In the genomic region with DNA sequence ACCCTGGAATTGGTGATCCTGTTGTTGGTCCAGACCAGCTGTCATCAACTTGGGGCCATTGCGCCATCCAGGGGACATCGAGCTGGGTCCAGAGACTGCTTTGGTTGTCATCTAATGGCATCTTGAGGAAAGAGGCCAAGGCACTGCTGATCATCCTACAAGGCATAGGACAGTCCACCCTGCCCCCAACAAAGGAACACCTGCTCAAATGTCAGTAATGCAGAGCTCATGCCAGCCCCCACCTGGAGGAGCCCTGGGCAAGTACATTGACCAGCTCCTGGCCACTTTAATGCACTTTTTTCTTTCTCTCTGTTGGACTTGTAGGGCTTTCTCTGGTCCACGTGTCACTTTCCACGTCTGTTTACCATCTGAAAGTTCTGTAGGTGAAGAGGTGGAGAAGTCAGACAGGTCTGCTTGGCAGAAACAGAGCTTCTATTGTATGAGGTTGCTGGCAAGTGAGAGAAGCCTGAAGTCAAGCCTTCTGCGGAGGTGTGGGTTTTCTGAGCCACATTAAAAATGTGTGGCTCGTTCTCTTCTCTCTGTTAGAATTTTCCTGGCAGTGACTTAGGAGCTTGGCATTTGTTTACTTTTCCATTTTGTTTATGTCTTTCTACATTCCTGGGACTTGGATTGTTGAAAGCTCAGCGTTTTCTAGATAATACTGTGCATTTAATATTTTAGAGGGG, we compare ENCODE assay signal across 12 cellular contexts.
DNase-seq lines count a peak whose midpoint lies in the region; ATAC-seq and TF ChIP-seq lines count a peak whose summit lies in the region.
"Had no signal": no experiment of that assay in that cellular context is flagged by ENCODE, and none has a peak within 500 bp of the region (broad histone marks: within the 10 kb centered on the region; RNA-seq: fewer than 3 reads in every experiment).

No MANE protein-coding gene starts in this region.

- H3K4me1 Mint-ChIP-seq in activated naive CD8-positive, alpha-beta T cell treated with anti-CD3 and anti-CD28 coated beads, Interleukin-2, amount 50 U/mL, for 24 hours = no peaks in the 10 kb centered on the region
- H3K4me1 Mint-ChIP-seq in effector memory CD8-positive, alpha-beta T cell (ENCODE audit: low read depth in 2 of 2) = no peaks in the 10 kb centered on the region

- TF ChIP-seq CTCF in fibroblast of villous mesenchyme (IDR thresholded peaks at IDR 0.05; ENCODE audit: insufficient read depth, low read depth, low read length) (no peak), prostate gland (IDR thresholded peaks at IDR 0.05) (no peak)

- peak; percentile 79 for DNase-seq in EH (ENCODE audit: low read depth)
- DNase-seq in SK-MEL-5 (ENCODE audit: low read depth, low spot score) = peak; percentile 70
- peak; percentile 86 for DNase-seq in fibroblast of villous mesenchyme (ENCODE audit: low read depth)
- DNase-seq in prostate gland (ENCODE audit: low spot score) = peak; percentile 77
- no peak for DNase-seq in activated naive CD8-positive, alpha-beta T cell treated with anti-CD3 and anti-CD28 coated beads, Interleukin-2, amount 50 U/mL, for 24 hours
- DNase-seq in effector memory CD8-positive, alpha-beta T cell = no peak
- DNase-seq in NCI-H345 treated with DMSO at 0.1 percent for 48 hours (lab: John Stamatoyannopoulos, UW; ENCODE audit: unreplicated experiment) = no peak
- DNase-seq: activated CD4-positive, alpha-beta T cell treated with anti-CD3 and anti-CD28 coated beads for 4 hours; DMS53; ovary had no signal

- no peaks in the 10 kb centered on the region for H3K9me3 ChIP-seq in prostate gland
- H3K9me3 ChIP-seq: ovary had no signal

- H3K27me3 ChIP-seq in prostate gland (replicated peaks; ENCODE audit: insufficient read depth) = no peaks in the 10 kb centered on the region
- H3K27me3 ChIP-seq: ovary had no signal

- no peak for ATAC-seq in HG03025 (IDR thresholded peaks at IDR 0.05; ENCODE audit: low FRiP score, unreplicated experiment)
- ATAC-seq in activated naive CD8-positive, alpha-beta T cell treated with anti-CD3 and anti-CD28 coated beads, Interleukin-2, amount 50 U/mL, for 24 hours = no peak
- no peak for ATAC-seq in effector memory CD8-positive, alpha-beta T cell (replicated peaks)
- ATAC-seq: K562 had no signal

- H3K36me3 ChIP-seq in prostate gland = no peaks in the 10 kb centered on the region
- H3K36me3 ChIP-seq: ovary had no signal

- H3K27ac ChIP-seq in prostate gland = peak overlapping the region; percentile 66 to 76
- H3K27ac ChIP-seq: ovary had no signal

- 27% methylated on average over 7 of the region's 7 CpGs for WGBS in prostate gland

- H3K4me3 Mint-ChIP-seq in activated naive CD8-positive, alpha-beta T cell treated with anti-CD3 and anti-CD28 coated beads, Interleukin-2, amount 50 U/mL, for 24 hours = no peak overlapping the region
- no peak overlapping the region for H3K4me3 Mint-ChIP-seq in effector memory CD8-positive, alpha-beta T cell

- H3K9me3 Mint-ChIP-seq in activated naive CD8-positive, alpha-beta T cell treated with anti-CD3 and anti-CD28 coated beads, Interleukin-2, amount 50 U/mL, for 24 hours = no peaks in the 10 kb centered on the region
- H3K9me3 Mint-ChIP-seq in effector memory CD8-positive, alpha-beta T cell = no peaks in the 10 kb centered on the region

- no peaks in the 10 kb centered on the region for H3K27me3 Mint-ChIP-seq in activated naive CD8-positive, alpha-beta T cell treated with anti-CD3 and anti-CD28 coated beads, Interleukin-2, amount 50 U/mL, for 24 hours
- peaks cover 29 to 34% of the 10 kb centered on the region in 2 donors for H3K27me3 Mint-ChIP-seq in effector memory CD8-positive, alpha-beta T cell

- H3K27ac Mint-ChIP-seq in activated naive CD8-positive, alpha-beta T cell treated with anti-CD3 and anti-CD28 coated beads, Interleukin-2, amount 50 U/mL, for 24 hours = no peak overlapping the region
- no peak overlapping the region for H3K27ac Mint-ChIP-seq in effector memory CD8-positive, alpha-beta T cell

- no peak for TF ChIP-seq POLR2A in prostate gland (IDR thresholded peaks at IDR 0.05)

- H3K4me1 ChIP-seq in prostate gland (replicated peaks) = peaks cover 25% of the 10 kb centered on the region

- no peaks in the 10 kb centered on the region for H3K36me3 Mint-ChIP-seq in activated naive CD8-positive, alpha-beta T cell treated with anti-CD3 and anti-CD28 coated beads, Interleukin-2, amount 50 U/mL, for 24 hours (ENCODE audit: low read depth)
- no peaks in the 10 kb centered on the region for H3K36me3 Mint-ChIP-seq in effector memory CD8-positive, alpha-beta T cell (ENCODE audit: insufficient read depth)

- H3K4me3 ChIP-seq in fibroblast of villous mesenchyme (ENCODE audit: low read depth, low read length) (peak overlapping the region; percentile 32), prostate gland (no peak overlapping the region)
- H3K4me3 ChIP-seq: K562, ovary had no signal

- in situ Hi-C loops in SK-MEL-5 (cut with HindIII; ENCODE audit: low pct_unique_long_range_greater_than_20kb, low sequenced_read_pairs) = no loop called here

- intact Hi-C loops in prostate gland (cut with DNase I) = no loop called here

Comparison
In these comparisons a context has a peak if more than half of its experiments do, and no peak if none do; other contexts are left out.
1. DNase-seq: peak in EH (single experiment), SK-MEL-5 (single experiment), fibroblast of villous mesenchyme (single experiment) and prostate gland (single experiment); none in activated naive CD8-positive, alpha-beta T cell treated with anti-CD3 and anti-CD28 coated beads, Interleukin-2, amount 50 U/mL, for 24 hours (single experiment), effector memory CD8-positive, alpha-beta T cell (0 of 3) and NCI-H345 treated with DMSO at 0.1 percent for 48 hours (single experiment).